Comparison of ENCODE assay signal across 8 cellular contexts in genomic region chr10:72086466-72087391, GRCh38. TPM values are rescaled to one million over a fixed set of nuclear protein-coding genes. Genes with fewer than 3 reads are reported as not detected.
A peak's percentile ranks its signal among the peaks of the same experiment; 100 is the strongest.
DNase-seq lines count a peak whose midpoint lies in the region; ATAC-seq, FAIRE-seq and TF ChIP-seq lines count a peak whose summit lies in the region.

No MANE protein-coding gene starts in this region.

- peaks cover 61% of the 10 kb centered on the region for H3K4me1 Mint-ChIP-seq in activated naive CD8-positive, alpha-beta T cell treated with anti-CD3 and anti-CD28 coated beads for 36 hours

- H3K4me3 Mint-ChIP-seq in activated naive CD8-positive, alpha-beta T cell treated with anti-CD3 and anti-CD28 coated beads for 36 hours = peak overlapping the region; percentile 92

- no peaks in the 10 kb centered on the region for H3K9me3 Mint-ChIP-seq in activated naive CD8-positive, alpha-beta T cell treated with anti-CD3 and anti-CD28 coated beads for 36 hours

- H3K4me1 ChIP-seq in OCI-LY1 (ENCODE audit: insufficient read depth, low read length, severe bottlenecking) (peaks cover 68% of the 10 kb centered on the region), kidney (ENCODE audit: control insufficient read depth in 1 of 2, insufficient read depth in 1 of 2, low read depth in 1 of 2, low read length in 2 of 2) (peaks cover 0 to 11% of the 10 kb centered on the region in 2 donors)

- H3K4me2 ChIP-seq in OCI-LY1 (ENCODE audit: low read length) = peak overlapping the region; percentile 81

- peak overlapping the region; percentile 87 for H3K27ac Mint-ChIP-seq in activated naive CD8-positive, alpha-beta T cell treated with anti-CD3 and anti-CD28 coated beads for 36 hours

- H3K36me3 Mint-ChIP-seq in activated naive CD8-positive, alpha-beta T cell treated with anti-CD3 and anti-CD28 coated beads for 36 hours = peaks cover 38% of the 10 kb centered on the region

- no peak overlapping the region for H2AFZ ChIP-seq in OCI-LY1 (ENCODE audit: low read length)

- H3K79me2 ChIP-seq in OCI-LY1 (ENCODE audit: insufficient read depth, low read length) = no peaks in the 10 kb centered on the region

- H3F3A ChIP-seq in OCI-LY1 (ENCODE audit: insufficient read depth, low read length) = no peaks in the 10 kb centered on the region

- H3K27me3 Mint-ChIP-seq in activated naive CD8-positive, alpha-beta T cell treated with anti-CD3 and anti-CD28 coated beads for 36 hours = peaks cover 6% of the 10 kb centered on the region

- H3K4me3 ChIP-seq in OCI-LY1 (ENCODE audit: low read depth, low read length, poor library complexity, severe bottlenecking) (peak overlapping the region; percentile 79), kidney (ENCODE audit: low read length in 2 of 2) (peak overlapping the region in 1 of 2 donors; percentile 47)

- H3K36me3 ChIP-seq in OCI-LY1 (ENCODE audit: insufficient read depth, low read length) (no peaks in the 10 kb centered on the region; the same call in 1 of the 2 replicates), kidney (ENCODE audit: control insufficient read depth in 1 of 2, insufficient read depth in 2 of 2, low read length in 2 of 2) (no peaks in the 10 kb centered on the region)

- H3K9me3 ChIP-seq in OCI-LY1 (ENCODE audit: low read length) = no peaks in the 10 kb centered on the region
- no peaks in the 10 kb centered on the region for H3K9me3 ChIP-seq in kidney (ENCODE audit: control insufficient read depth in 1 of 2, low read length in 2 of 2)

- no peaks in the 10 kb centered on the region for H3K9me2 ChIP-seq in OCI-LY1 (ENCODE audit: low read depth, low read length)

- DNase-seq in activated naive CD8-positive, alpha-beta T cell treated with anti-CD3 and anti-CD28 coated beads for 36 hours = peak; percentile 69
- peak; percentile 89 for DNase-seq in kidney
- DNase-seq in stimulated activated CD4-positive, alpha-beta T cell treated with anti-CD3 and anti-CD28 coated beads, Interleukin-4, amount 100 ng/mL, for 24 hours = peak; percentile 54
- no peak for DNase-seq in SIG-M5 treated with dmso at 0.1 percent for 504 hours (lab: John Stamatoyannopoulos, UW; ENCODE audit: unreplicated experiment)
- DNase-seq in NCI-H1694 treated with DMSO at 0.1 percent for 48 hours (lab: John Stamatoyannopoulos, UW) = no peak
- no peak for DNase-seq in GDM1 (lab: John Stamatoyannopoulos, UW)

- no peak for FAIRE-seq in kidney (lab: Jason Lieb, UNC)

- ATAC-seq in HG02759 (IDR thresholded peaks at IDR 0.05; ENCODE audit: unreplicated experiment) = no peak

- intact Hi-C loops in kidney (cut with DNase I) = no loop called here

- no peaks in the 10 kb centered on the region for H4K20me1 ChIP-seq in OCI-LY1 (ENCODE audit: insufficient read depth, low read length)

- peak overlapping the region; percentile 95 for H3K9ac ChIP-seq in OCI-LY1 (ENCODE audit: low read length)
- H3K9ac ChIP-seq in kidney (ENCODE audit: low read length in 2 of 2) = no peak overlapping the region

- H3K27ac ChIP-seq in OCI-LY1 (ENCODE audit: low read depth, low read length, poor library complexity, severe bottlenecking) (peak overlapping the region; percentile 86), kidney (ENCODE audit: low read depth in 2 of 2, low read length in 2 of 2) (peak overlapping the region in 1 of 2 donors; percentile 28)

- TF ChIP-seq CTCF in OCI-LY1 (IDR thresholded peaks at IDR 0.05; ENCODE audit: low read length) (no peak), kidney (IDR thresholded peaks at IDR 0.05; ENCODE audit: borderline replicate concordance, extremely low read depth, insufficient read depth) (no peak)

- no peaks in the 10 kb centered on the region for H3K27me3 ChIP-seq in OCI-LY1 (ENCODE audit: insufficient read depth, low read length)

RNA-seq across cellular contexts. Expression of gene SPOCK2, which starts 1.6 kb away (rescaled TPM):
- 100 to 1,000 TPM; 136 to 142 TPM for total RNA-seq in activated naive CD8-positive, alpha-beta T cell treated with anti-CD3 and anti-CD28 coated beads for 36 hours
- 19.7 TPM for total RNA-seq in kidney
- 103 TPM for polyA plus RNA-seq in kidney (ENCODE audit: insufficient read depth, low read depth, low replicate concordance)

Comparison
In these comparisons a context has a peak if more than half of its experiments do, and no peak if none do; other contexts are left out.
1. DNase-seq: peak in activated naive CD8-positive, alpha-beta T cell treated with anti-CD3 and anti-CD28 coated beads for 36 hours (single experiment), kidney (single experiment) and stimulated activated CD4-positive, alpha-beta T cell treated with anti-CD3 and anti-CD28 coated beads, Interleukin-4, amount 100 ng/mL, for 24 hours (single experiment); none in SIG-M5 treated with dmso at 0.1 percent for 504 hours (single experiment), NCI-H1694 treated with DMSO at 0.1 percent for 48 hours (single experiment) and GDM1 (single experiment).